ENCODE assay signal across 8 cellular contexts in genomic region chr16:89409161-89409711, GRCh38.
DNase-seq lines count a peak whose midpoint lies in the region; ATAC-seq, FAIRE-seq and TF ChIP-seq lines count a peak whose summit lies in the region.

No MANE protein-coding gene starts in this region.

- peak overlapping the region; percentile 16 for H3K4me2 ChIP-seq in GM23248 (ENCODE audit: unreplicated experiment)
- H3K4me2 ChIP-seq in H1 (ENCODE audit: insufficient read depth in 1 of 2, low read depth in 2 of 2, low read length in 2 of 2), result no peak overlapping the region

- no peak overlapping the region for H4K5ac ChIP-seq in H1 (ENCODE audit: insufficient read length, low read depth, low read length)

- DNase-seq in GM23248 (peak; percentile 77), H1 (ENCODE audit: low read depth in 1 of 2, low spot score in 2 of 2) (no peak), GM20000 (ENCODE audit: low spot score) (no peak), AG08396 (ENCODE audit: low spot score) (no peak), frontal cortex (ENCODE audit: low spot score in 2 of 2) (no peak)
- DNase-seq in activated CD4-positive, alpha-beta T cell treated with anti-CD3 and anti-CD28 coated beads, Interleukin-2, amount 50 U/mL, for 4 hours, result peak; percentile 42 to 47
- DNase-seq in stimulated activated CD4-positive, alpha-beta T cell treated with anti-CD3 and anti-CD28 coated beads, Interleukin-12 subunit alpha, Interleukin-12 subunit beta, amount 100 ng/mL, for 48 hours (ENCODE audit: low read depth in 2 of 3, low spot score in 1 of 3), result peak; percentile 39 to 44 (median 40)

- H2AFZ ChIP-seq in GM23248 (no peak overlapping the region), H1 (ENCODE audit: low read length) (no peak overlapping the region)

- peak overlapping the region; percentile 47 for H3K9ac ChIP-seq in GM23248
- H3K9ac ChIP-seq in H1 (replicated peaks in 1 of 4; ENCODE audit: extremely low read depth in 1 of 4, low read depth in 3 of 4, low read length in 3 of 4), result no peak overlapping the region

- H3K23ac ChIP-seq in H1 (ENCODE audit: insufficient read length), result no peak overlapping the region

- H2BK15ac ChIP-seq in H1 (ENCODE audit: low read length), result no peak overlapping the region

- TF ChIP-seq RAD21 in H1 (IDR thresholded peaks at IDR 0.05 in 1 of 2, conservative IDR thresholded peaks at IDR 0.05 in 1 of 2; ENCODE audit: low read depth in 2 of 2, low read length in 2 of 2), result no peak

- FAIRE-seq in H1 (lab: Jason Lieb, UNC), result no peak
- FAIRE-seq in frontal cortex (lab: Jason Lieb, UNC), result no peak

- no peak for TF ChIP-seq EP300 in H1 (IDR thresholded peaks at IDR 0.05; ENCODE audit: borderline replicate concordance in 1 of 2, low read depth in 2 of 2, low read length in 2 of 2)

- peaks cover 32% of the 10 kb centered on the region for H3K79me1 ChIP-seq in H1 (ENCODE audit: low read depth, low read length)

- no peak for ATAC-seq in GM21360 (IDR thresholded peaks at IDR 0.05; ENCODE audit: unreplicated experiment)

- no peak overlapping the region for H2BK120ac ChIP-seq in H1 (replicated peaks; ENCODE audit: low read depth, low read length)

- H3K9me2 ChIP-seq in GM23248 (ENCODE audit: insufficient read depth), result no peaks in the 10 kb centered on the region

- H3K56ac ChIP-seq in H1 (replicated peaks; ENCODE audit: insufficient read length, low read depth, low read length), result no peak overlapping the region

- no peak overlapping the region for H4K91ac ChIP-seq in H1 (replicated peaks; ENCODE audit: insufficient read length, low read length)

- no peak overlapping the region for H4K8ac ChIP-seq in H1 (ENCODE audit: extremely low read depth, insufficient read depth, low read length)

- 0 out of 2 replicates have a peak overlapping the region, but pooled peaks have one; percentile 66 for H2BK5ac ChIP-seq in H1 (ENCODE audit: low read depth, low read length)

- H2AK5ac ChIP-seq in H1 (ENCODE audit: low read depth, low read length), result no peak overlapping the region

- no peak overlapping the region for H3K4me3 ChIP-seq in GM23248
- H3K4me3 ChIP-seq in H1 (ENCODE audit: extremely low read depth in 1 of 4, insufficient read depth in 2 of 4, low read depth in 3 of 4, low read length in 4 of 4), result no peak overlapping the region

- H3K9me3 ChIP-seq in GM23248 (ENCODE audit: low read depth) (no peaks in the 10 kb centered on the region), H1 (ENCODE audit: insufficient read depth in 2 of 2, low read depth in 1 of 2, low read length in 1 of 2) (no peaks in the 10 kb centered on the region)

- POLR2A ChIA-PET in H1 (lab: Charles Lee; ENCODE audit: partially characterized antibody), result interaction anchor here (0.9 to 2.8 kb wide), 5 partner anchors 11 to 74 kb away, joined by 3 to 10 read pairs (median 3); no protein-coding TSS in a partner anchor

- 38 to 48% methylated on average over 13 of the region's 13 CpGs for WGBS in GM23248 (ENCODE audit: low coverage in 1 of 2, low lambda C conversion rate in 2 of 2, missing lambda C conversion rate in 2 of 2), 2 experiments
- WGBS in H1 (ENCODE audit: extremely low coverage in 1 of 2, insufficient coverage in 1 of 2, insufficient read length in 1 of 2, insufficient replicate concordance in 2 of 2, low coverage in 1 of 2, low lambda C conversion rate in 2 of 2, missing lambda C conversion rate in 1 of 2), 2 experiments, result 83% methylated on average over 13 of the region's 13 CpGs; no CpG with 5 or more reads in 1 of the 2 experiments

- H3F3A ChIP-seq in GM23248 (ENCODE audit: insufficient read depth), result peaks cover 9% of the 10 kb centered on the region; the same call in 1 of the 2 replicates

- peaks cover 100% of the 10 kb centered on the region for H3K79me2 ChIP-seq in GM23248 (ENCODE audit: insufficient read depth)
- peaks cover 65 to 98% of the 10 kb centered on the region in 2 experiments for H3K79me2 ChIP-seq in H1 (ENCODE audit: control insufficient read depth in 1 of 2, insufficient read depth in 2 of 2, low read length in 2 of 2)

- H3K36me3 ChIP-seq in GM23248 (ENCODE audit: low read depth), result no peaks in the 10 kb centered on the region
- no peaks in the 10 kb centered on the region for H3K36me3 ChIP-seq in H1 (ENCODE audit: control insufficient read depth in 2 of 4, insufficient read depth in 4 of 4, low read length in 3 of 4)

- H3K27ac ChIP-seq in GM23248, result peak overlapping the region; percentile 64
- no peak overlapping the region for H3K27ac ChIP-seq in H1 (ENCODE audit: low read depth, low read length)

- no peak overlapping the region for H3K18ac ChIP-seq in H1 (ENCODE audit: extremely low read depth, low read length)

- H3K4ac ChIP-seq in H1 (replicated peaks; ENCODE audit: insufficient read length, low read depth, low read length), result no peak overlapping the region

- in situ Hi-C loops in GM23248 (cut with MboI), result no loop called here

- CTCF ChIA-PET in H1 (lab: Charles Lee; ENCODE audit: partially characterized antibody), result interaction anchor here (0.6 to 1.5 kb wide), 9 partner anchors 11 to 94 kb away, joined by 3 to 4 read pairs (median 3); no protein-coding TSS in a partner anchor

- H4K20me1 ChIP-seq in GM23248 (ENCODE audit: insufficient read depth), result peaks cover 73% of the 10 kb centered on the region
- H4K20me1 ChIP-seq in H1 (replicated peaks in 1 of 2; ENCODE audit: control insufficient read depth in 1 of 2, insufficient read depth in 2 of 2, low read length in 2 of 2), result peaks cover 61 to 63% of the 10 kb centered on the region in 2 experiments

- H3K27me3 ChIP-seq in GM23248 (replicated peaks; ENCODE audit: insufficient read depth) (no peaks in the 10 kb centered on the region), H1 (replicated peaks in 1 of 4; ENCODE audit: control insufficient read depth in 3 of 4, extremely low read depth in 1 of 4, insufficient read depth in 3 of 4, low read length in 3 of 4) (no peaks in the 10 kb centered on the region)

- H3K4me1 ChIP-seq in GM23248 (ENCODE audit: insufficient read depth) (peaks cover 35% of the 10 kb centered on the region), H1 (replicated peaks in 1 of 4; ENCODE audit: control insufficient read depth in 3 of 4, insufficient read depth in 4 of 4, low read length in 3 of 4) (peaks cover 2 to 45% (median 31%) of the 10 kb centered on the region in 4 experiments)

- no peak overlapping the region for H3K14ac ChIP-seq in H1 (ENCODE audit: insufficient read length)

- no peak overlapping the region for H2BK12ac ChIP-seq in H1 (ENCODE audit: low read depth, low read length)

- no peak for TF ChIP-seq POLR2A in H1 (IDR thresholded peaks at IDR 0.05; ENCODE audit: control extremely low read depth in 1 of 2, low read depth in 2 of 2, low read length in 2 of 2)

- TF ChIP-seq CTCF in H1 (IDR thresholded peaks at IDR 0.05; ENCODE audit: control extremely low read depth in 1 of 3, insufficient read depth in 1 of 3, low read depth in 1 of 3, low read length in 3 of 3) (no peak), GM20000 (IDR thresholded peaks at IDR 0.05; ENCODE audit: extremely low read depth, missing control alignments) (no peak)

- no peaks in the 10 kb centered on the region for H3K23me2 ChIP-seq in H1 (ENCODE audit: low read depth, low read length)

- no peak overlapping the region for H2BK20ac ChIP-seq in H1 (ENCODE audit: low read length)

TF ChIP-seq in H1, 55 proteins besides CTCF, POLR2A, EP300 and RAD21:
- TF ChIP-seq EZH2 (IDR thresholded peaks at IDR 0.05; ENCODE audit: low read depth, low read length, severe bottlenecking) (no peak), TBP (IDR thresholded peaks at IDR 0.05; ENCODE audit: low read depth, low read length) (no peak), USF2 (IDR thresholded peaks at IDR 0.05; ENCODE audit: low read length) (no peak), MAX (IDR thresholded peaks at IDR 0.05) (no peak), NRF1 (IDR thresholded peaks at IDR 0.05; ENCODE audit: low read depth, low read length) (no peak), SUZ12 (IDR thresholded peaks at IDR 0.05; ENCODE audit: low read length) (no peak), PHF8 (conservative IDR thresholded peaks at IDR 0.05; ENCODE audit: low read depth, low read length) (no peak)

Comparison
In these comparisons a context has a peak if more than half of its experiments do, and no peak if none do; other contexts are left out.
1. DNase-seq: peak in GM23248 (single experiment), activated CD4-positive, alpha-beta T cell treated with anti-CD3 and anti-CD28 coated beads, Interleukin-2, amount 50 U/mL, for 4 hours (2 of 2) and stimulated activated CD4-positive, alpha-beta T cell treated with anti-CD3 and anti-CD28 coated beads, Interleukin-12 subunit alpha, Interleukin-12 subunit beta, amount 100 ng/mL, for 48 hours (3 of 3); none in H1 (0 of 2), GM20000 (single experiment), AG08396 (single experiment) and frontal cortex (0 of 2).